In the genomic region with DNA sequence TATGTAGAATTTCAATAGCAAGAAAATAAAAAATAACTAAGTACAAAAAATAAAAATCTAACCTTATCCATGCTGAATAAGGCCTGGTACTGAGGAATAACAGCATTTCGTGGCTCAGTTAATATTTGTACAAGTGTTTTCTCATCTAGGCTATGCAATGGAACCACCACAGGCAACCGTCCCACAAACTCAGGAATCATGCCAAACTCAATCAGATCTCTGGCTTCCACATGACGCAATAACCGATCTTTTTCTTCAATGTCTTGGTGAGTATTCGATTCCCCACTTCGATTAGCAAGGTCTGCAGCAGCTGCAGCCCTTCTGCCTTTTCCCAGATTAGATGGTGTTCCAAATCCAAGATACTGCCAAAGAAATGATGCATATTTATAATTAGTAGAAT, we compare ENCODE assay signal across 17 cellular contexts. TPM values are rescaled to one million over a fixed set of nuclear protein-coding genes. Genes with fewer than 3 reads are reported as not detected.
DNase-seq lines count a peak whose midpoint lies in the region; ATAC-seq, FAIRE-seq and TF ChIP-seq lines count a peak whose summit lies in the region.
"Had no signal": no experiment of that assay in that cellular context is flagged by ENCODE, and none has a peak within 500 bp of the region (broad histone marks: within the 10 kb centered on the region; RNA-seq: fewer than 3 reads in every experiment).

No MANE protein-coding gene starts in this region.

- 100% methylated on average over 1 of the region's 6 CpGs; no CpG with 5 or more reads in 1 of the 2 experiments for WGBS in IMR-90 (ENCODE audit: extremely low coverage in 2 of 2, insufficient read length in 1 of 2), 2 experiments
- 81% methylated on average over 6 of the region's 6 CpGs; no CpG with 5 or more reads in 1 of the 2 experiments for WGBS in H1 (ENCODE audit: extremely low coverage in 1 of 2, insufficient coverage in 1 of 2, insufficient read length in 1 of 2, insufficient replicate concordance in 2 of 2, low coverage in 1 of 2, low lambda C conversion rate in 2 of 2, missing lambda C conversion rate in 1 of 2), 2 experiments
- WGBS in liver: 32% methylated on average over 6 of the region's 6 CpGs
- WGBS in SK-N-SH (ENCODE audit: low lambda C conversion rate): 98% methylated on average over 6 of the region's 6 CpGs

- H2AK9ac ChIP-seq in IMR-90 (replicated peaks; ENCODE audit: low read depth, low read length, poor library complexity): no peak overlapping the region

- H2AFZ ChIP-seq in IMR-90 (replicated peaks; ENCODE audit: low read length, poor library complexity) (no peak overlapping the region), H1 (ENCODE audit: low read length) (no peak overlapping the region), SK-N-SH (ENCODE audit: low read depth) (no peak overlapping the region)
- H2AFZ ChIP-seq: GM23248 had no signal

- H3K4me2 ChIP-seq in IMR-90 (ENCODE audit: low read depth, low read length) (no peak overlapping the region), H1 (ENCODE audit: insufficient read depth in 1 of 2, low read depth in 2 of 2, low read length in 2 of 2) (no peak overlapping the region), SK-N-SH (no peak overlapping the region)
- H3K4me2 ChIP-seq: BLaER1 had no signal

- H3K18ac ChIP-seq in IMR-90 (ENCODE audit: low read depth, low read length): no peak overlapping the region
- no peak overlapping the region for H3K18ac ChIP-seq in H1 (ENCODE audit: extremely low read depth, low read length)

- no peak overlapping the region for H2BK12ac ChIP-seq in H1 (ENCODE audit: low read depth, low read length)

- H3K4me1 ChIP-seq in IMR-90 (ENCODE audit: control insufficient read depth, insufficient read depth, low read length): no peaks in the 10 kb centered on the region
- no peaks in the 10 kb centered on the region for H3K4me1 ChIP-seq in H1 (replicated peaks in 1 of 4; ENCODE audit: control insufficient read depth in 3 of 4, insufficient read depth in 4 of 4, low read length in 3 of 4)
- peaks cover 0 to 13% (median 8%) of the 10 kb centered on the region in 4 donors for H3K4me1 ChIP-seq in liver (ENCODE audit: control insufficient read depth in 4 of 4, insufficient read depth in 4 of 4, low read length in 3 of 4)
- H3K4me1 ChIP-seq in SK-N-SH (ENCODE audit: control insufficient read depth in 1 of 2, insufficient read depth in 2 of 2, low read depth in 1 of 2, low read length in 1 of 2): no peaks in the 10 kb centered on the region
- H3K4me1 ChIP-seq: BLaER1 had no signal

- H3K4me3 ChIP-seq in IMR-90 (ENCODE audit: insufficient read depth, low read depth, low read length): no peak overlapping the region
- no peak overlapping the region for H3K4me3 ChIP-seq in H1 (ENCODE audit: extremely low read depth in 1 of 4, insufficient read depth in 2 of 4, low read depth in 3 of 4, low read length in 4 of 4)
- H3K4me3 ChIP-seq in liver (ENCODE audit: low read depth in 1 of 3, low read length in 3 of 3): no peak overlapping the region
- no peak overlapping the region for H3K4me3 ChIP-seq in SK-N-SH (ENCODE audit: low read depth in 2 of 2, low read length in 1 of 2)
- H3K4me3 ChIP-seq: BLaER1, GM23248 had no signal

- in situ Hi-C loops in IMR-90 (cut with MboI; ENCODE audit: low sequenced_read_pairs): no loop called here

- H4K5ac ChIP-seq in IMR-90 (ENCODE audit: low read depth, low read length) (no peak overlapping the region), H1 (ENCODE audit: insufficient read length, low read depth, low read length) (no peak overlapping the region)

- POLR2A ChIA-PET in IMR-90 (lab: Charles Lee; ENCODE audit: unreplicated experiment): no interaction called here
- POLR2A ChIA-PET in H1 (lab: Charles Lee; ENCODE audit: partially characterized antibody): no interaction called here
- POLR2A ChIA-PET in SK-N-SH (lab: Yijun Ruan, JAX): no interaction called here

- H4K20me1 ChIP-seq in IMR-90 (ENCODE audit: insufficient read depth, low read length) (no peaks in the 10 kb centered on the region; the same call in 1 of the 2 replicates), H1 (replicated peaks in 1 of 2; ENCODE audit: control insufficient read depth in 1 of 2, insufficient read depth in 2 of 2, low read length in 2 of 2) (no peaks in the 10 kb centered on the region), SK-N-SH (ENCODE audit: insufficient read depth) (no peaks in the 10 kb centered on the region)

- H2AK5ac ChIP-seq in IMR-90 (ENCODE audit: low read depth, low read length): no peak overlapping the region
- H2AK5ac ChIP-seq in H1 (ENCODE audit: low read depth, low read length): no peak overlapping the region

- TF ChIP-seq CTCF in IMR-90 (conservative IDR thresholded peaks at IDR 0.05; ENCODE audit: low read depth, low read length) (no peak), H1 (IDR thresholded peaks at IDR 0.05; ENCODE audit: control extremely low read depth in 1 of 3, insufficient read depth in 1 of 3, low read depth in 1 of 3, low read length in 3 of 3) (no peak), liver (IDR thresholded peaks at IDR 0.05; ENCODE audit: low read depth, low read length, missing input control) (no peak), SK-N-SH (IDR thresholded peaks at IDR 0.05) (no peak)

- H2BK15ac ChIP-seq in IMR-90 (ENCODE audit: low read depth, low read length) (no peak overlapping the region), H1 (ENCODE audit: low read length) (no peak overlapping the region)

- no peak for TF ChIP-seq RAD21 in IMR-90 (IDR thresholded peaks at IDR 0.05; ENCODE audit: low read length)
- TF ChIP-seq RAD21 in H1 (IDR thresholded peaks at IDR 0.05 in 1 of 2, conservative IDR thresholded peaks at IDR 0.05 in 1 of 2; ENCODE audit: low read depth in 2 of 2, low read length in 2 of 2): no peak
- TF ChIP-seq RAD21 in liver (IDR thresholded peaks at IDR 0.05): peak in 1 of 2 donors; percentile 47
- TF ChIP-seq RAD21 in SK-N-SH (IDR thresholded peaks at IDR 0.05; ENCODE audit: low read length): no peak

- no peaks in the 10 kb centered on the region for H3K79me2 ChIP-seq in H1 (ENCODE audit: control insufficient read depth in 1 of 2, insufficient read depth in 2 of 2, low read length in 2 of 2)
- H3K79me2 ChIP-seq in SK-N-SH (ENCODE audit: insufficient read depth): peaks cover 3% of the 10 kb centered on the region; the same call in 1 of the 2 replicates

- H3K56ac ChIP-seq in IMR-90 (ENCODE audit: extremely low read depth, insufficient read depth, low read length) (no peak overlapping the region), H1 (replicated peaks; ENCODE audit: insufficient read length, low read depth, low read length) (no peak overlapping the region)

- 0 out of 2 replicates have a peak, but pooled peaks cover 3% of the 10 kb centered on the region for H3K9me1 ChIP-seq in IMR-90 (ENCODE audit: insufficient read depth, low read length)

- TF ChIP-seq EP300 in H1 (IDR thresholded peaks at IDR 0.05; ENCODE audit: borderline replicate concordance in 1 of 2, low read depth in 2 of 2, low read length in 2 of 2) (no peak), SK-N-SH (IDR thresholded peaks at IDR 0.05; ENCODE audit: borderline replicate concordance in 1 of 2, low read depth in 1 of 2, low read length in 1 of 2) (no peak)

- intact Hi-C loops in IMR-90 (cut with micrococcal nuclease): no loop called here

- FAIRE-seq in H1 (lab: Jason Lieb, UNC): no peak
- FAIRE-seq: GM19239, H54 had no signal

- H3K4ac ChIP-seq in IMR-90 (ENCODE audit: low read depth, low read length) (no peak overlapping the region), H1 (replicated peaks; ENCODE audit: insufficient read length, low read depth, low read length) (no peak overlapping the region)

- H2BK5ac ChIP-seq in IMR-90 (ENCODE audit: low read depth, low read length, poor library complexity, severe bottlenecking) (no peak overlapping the region), H1 (ENCODE audit: low read depth, low read length) (no peak overlapping the region)

- H3K14ac ChIP-seq in IMR-90 (replicated peaks; ENCODE audit: low read depth, low read length): no peak overlapping the region
- H3K14ac ChIP-seq in H1 (ENCODE audit: insufficient read length): no peak overlapping the region

- no peak overlapping the region for H2BK120ac ChIP-seq in IMR-90 (ENCODE audit: low read depth, low read length)
- H2BK120ac ChIP-seq in H1 (replicated peaks; ENCODE audit: low read depth, low read length): no peak overlapping the region

- H3K9me3 ChIP-seq in IMR-90 (ENCODE audit: control insufficient read depth, insufficient read depth, low read length): no peaks in the 10 kb centered on the region
- no peaks in the 10 kb centered on the region for H3K9me3 ChIP-seq in H1 (ENCODE audit: insufficient read depth in 2 of 2, low read depth in 1 of 2, low read length in 1 of 2)
- no peaks in the 10 kb centered on the region for H3K9me3 ChIP-seq in liver (ENCODE audit: control insufficient read depth in 4 of 4, low read length in 3 of 4)
- H3K9me3 ChIP-seq in SK-N-SH: no peaks in the 10 kb centered on the region
- H3K9me3 ChIP-seq: BLaER1 had no signal

- TF ChIP-seq POLR2A in IMR-90 (IDR thresholded peaks at IDR 0.05; ENCODE audit: low read depth, low read length) (no peak), H1 (IDR thresholded peaks at IDR 0.05; ENCODE audit: control extremely low read depth in 1 of 2, low read depth in 2 of 2, low read length in 2 of 2) (no peak)

- no peak for DNase-seq in IMR-90
- no peak for DNase-seq in H1 (ENCODE audit: low read depth in 1 of 2, low spot score in 2 of 2)
- no peak for DNase-seq in SK-N-SH
- no peak for DNase-seq in DMS79 treated with DMSO at 0.1 percent for 48 hours (lab: John Stamatoyannopoulos, UW)
- DNase-seq: 8988T; CD4-positive, alpha-beta memory T cell; DMS153; DMS79; GF-D8; GM23248; HCEC 1CT; KBM-7 had no signal

- H4K91ac ChIP-seq in IMR-90 (ENCODE audit: insufficient read depth, low read depth, low read length): no peak overlapping the region
- no peak overlapping the region for H4K91ac ChIP-seq in H1 (replicated peaks; ENCODE audit: insufficient read length, low read length)

- dilution Hi-C loops in IMR-90 (cut with HindIII; ENCODE audit: low sequenced_read_pairs, unreplicated experiment): no loop called here

- H3K36me3 ChIP-seq in IMR-90 (ENCODE audit: control insufficient read depth, insufficient read depth, low read length): peaks cover 35% of the 10 kb centered on the region
- H3K36me3 ChIP-seq in H1 (ENCODE audit: control insufficient read depth in 2 of 4, insufficient read depth in 4 of 4, low read length in 3 of 4): peaks cover 3 to 72% (median 52%) of the 10 kb centered on the region in 4 experiments; a peak in 7 of 8 replicates
- peaks cover 15 to 70% (median 57%) of the 10 kb centered on the region in 4 donors for H3K36me3 ChIP-seq in liver (ENCODE audit: control insufficient read depth in 4 of 4, insufficient read depth in 3 of 4, low read depth in 1 of 4, low read length in 3 of 4)
- H3K36me3 ChIP-seq in SK-N-SH (replicated peaks in 1 of 2; ENCODE audit: control insufficient read depth in 1 of 2, insufficient read depth in 2 of 2, low read length in 1 of 2): peaks cover 66 to 76% of the 10 kb centered on the region in 2 experiments

- H3F3A ChIP-seq in SK-N-SH (replicated peaks; ENCODE audit: insufficient read depth): peaks cover 9% of the 10 kb centered on the region

- no TSS peak for BruUV-seq in IMR-90 (replicated peaks; lab: Mats Ljungman, UMichigan)

- H3K23ac ChIP-seq in IMR-90 (ENCODE audit: low read depth, low read length): no peak overlapping the region
- H3K23ac ChIP-seq in H1 (ENCODE audit: insufficient read length): no peak overlapping the region

- H3K27me3 ChIP-seq in IMR-90 (ENCODE audit: control insufficient read depth, insufficient read depth, low read length) (no peaks in the 10 kb centered on the region), H1 (replicated peaks in 1 of 4; ENCODE audit: control insufficient read depth in 3 of 4, extremely low read depth in 1 of 4, insufficient read depth in 3 of 4, low read length in 3 of 4) (no peaks in the 10 kb centered on the region), liver (ENCODE audit: control insufficient read depth in 4 of 4, insufficient read depth in 4 of 4, low read length in 3 of 4) (no peaks in the 10 kb centered on the region), SK-N-SH (ENCODE audit: insufficient read depth) (no peaks in the 10 kb centered on the region)
- H3K27me3 ChIP-seq: BLaER1 had no signal

- no peak overlapping the region for H3K27ac ChIP-seq in IMR-90 (ENCODE audit: insufficient read depth, low read length)
- H3K27ac ChIP-seq in H1 (ENCODE audit: low read depth, low read length): no peak overlapping the region
- peak overlapping the region; percentile 16 to 35 for H3K27ac ChIP-seq in liver (ENCODE audit: low read depth in 1 of 2, low read length in 2 of 2)
- H3K27ac ChIP-seq in SK-N-SH (ENCODE audit: low read depth in 2 of 2, low read length in 1 of 2): no peak overlapping the region
- H3K27ac ChIP-seq: BLaER1, GM23248 had no signal

- CTCF ChIA-PET in IMR-90 (lab: Yijun Ruan, JAX): no interaction called here
- CTCF ChIA-PET in H1 (lab: Charles Lee; ENCODE audit: partially characterized antibody): no interaction called here
- CTCF ChIA-PET in SK-N-SH (lab: Yijun Ruan, JAX): no interaction called here

- H2BK20ac ChIP-seq in IMR-90 (ENCODE audit: low read depth, low read length) (no peak overlapping the region), H1 (ENCODE audit: low read length) (no peak overlapping the region)

- no peaks in the 10 kb centered on the region for H3K23me2 ChIP-seq in H1 (ENCODE audit: low read depth, low read length)

- no peak for ATAC-seq in IMR-90 (ENCODE audit: low read depth)

- H4K8ac ChIP-seq in IMR-90 (ENCODE audit: low read depth in 2 of 2, low read length in 2 of 2): no peak overlapping the region
- H4K8ac ChIP-seq in H1 (ENCODE audit: extremely low read depth, insufficient read depth, low read length): no peak overlapping the region

- no peak overlapping the region for H3K9ac ChIP-seq in IMR-90 (ENCODE audit: low read depth, low read length)
- no peak overlapping the region for H3K9ac ChIP-seq in H1 (replicated peaks in 1 of 4; ENCODE audit: extremely low read depth in 1 of 4, low read depth in 3 of 4, low read length in 3 of 4)
- peak overlapping the region in 1 of 2 donors; percentile 66 for H3K9ac ChIP-seq in liver (ENCODE audit: low read depth in 1 of 2, low read length in 2 of 2)
- H3K9ac ChIP-seq in SK-N-SH: no peak overlapping the region
- H3K9ac ChIP-seq: BLaER1, GM23248 had no signal

- no peaks in the 10 kb centered on the region for H3K9me2 ChIP-seq in SK-N-SH

- H3K79me1 ChIP-seq in IMR-90 (ENCODE audit: low read depth in 1 of 2, low read length in 2 of 2) (peaks cover 3 to 6% of the 10 kb centered on the region in 2 experiments; a peak in 1 of 4 replicates), H1 (ENCODE audit: low read depth, low read length) (no peaks in the 10 kb centered on the region)

RNA-seq across cellular contexts. Expression of gene PDCD7, which starts 21.1 kb away (rescaled TPM):
- 4.7 and 8.1 TPM in 2 replicates for total RNA-seq in IMR-90 (2012; rRNA removed)
- 8.1 and 12.3 TPM in 2 replicates for polyA plus RNA-seq in IMR-90 (2012; rRNA removed)
- polyA plus RNA-seq in IMR-90 (2012; cell fraction: cytosol; rRNA removed): 6.1 and 8.4 TPM in 2 replicates
- polyA plus RNA-seq in IMR-90 (2012; cell fraction: nucleus; rRNA removed; ENCODE audit: low replicate concordance): 6.5 and 13.2 TPM in 2 replicates
- 25.5 and 25.6 TPM in 2 replicates for total RNA-seq in H1 (2021; fragmentation: NEBNext Ultra II Directional; extraction: Animal tissue kit (Norgen Biotek cat#: 25700))
- 9.9 and 11.5 TPM in 2 replicates for polyA plus RNA-seq in H1 (2011; rRNA removed)
- 21.5 TPM for polyA plus RNA-seq in H1 (2011; cell fraction: cytosol; rRNA removed)
- polyA plus RNA-seq in H1 (2011; cell fraction: nucleus; rRNA removed): 12.1 TPM
- polyA plus RNA-seq in H1 (2012, experiment 1 of 2): 14.4 to 21.3 TPM (median 16.1 TPM) in 4 replicates
- polyA plus RNA-seq in H1 (2012, experiment 2 of 2): 17.9 TPM
- polyA plus RNA-seq in H1 (2013, experiment 1 of 2): 22.8 TPM
- 20.5 TPM for polyA plus RNA-seq in H1 (2013, experiment 2 of 2)
- polyA minus RNA-seq in H1 (2011; rRNA and poly(A)+ RNA removed): 9.0 and 10.2 TPM in 2 replicates
- polyA minus RNA-seq in H1 (2011; cell fraction: cytosol; rRNA and poly(A)+ RNA removed): 14.5 TPM
- 9.8 TPM for polyA minus RNA-seq in H1 (2011; cell fraction: nucleus; rRNA and poly(A)+ RNA removed)
- 1 to 10 TPM; 8.5 to 9.5 TPM for total RNA-seq in liver
- 1 to 10 TPM; 3.0 to 4.9 TPM for polyA plus RNA-seq in liver
- polyA plus RNA-seq in SK-N-SH (2012; rRNA removed): 15.3 and 17.5 TPM in 2 replicates
- polyA plus RNA-seq in SK-N-SH (2012; cell fraction: cytosol; rRNA removed): 19.0 and 19.5 TPM in 2 replicates
- 10.2 and 10.9 TPM in 2 replicates for polyA plus RNA-seq in SK-N-SH (2012; cell fraction: nucleus; rRNA removed)

RNA-seq across cellular contexts. Expression of gene CLPX, which starts 30.4 kb away (rescaled TPM):
- total RNA-seq in IMR-90 (2012; rRNA removed): 25.8 and 29.4 TPM in 2 replicates
- 21.5 and 26.9 TPM in 2 replicates for polyA plus RNA-seq in IMR-90 (2012; rRNA removed)
- 2.4 and 4.8 TPM in 2 replicates for polyA plus RNA-seq in IMR-90 (2012; cell fraction: cytosol; rRNA removed)
- polyA plus RNA-seq in IMR-90 (2012; cell fraction: nucleus; rRNA removed; ENCODE audit: low replicate concordance): 5.0 and 16.3 TPM in 2 replicates
- total RNA-seq in H1 (2021; fragmentation: NEBNext Ultra II Directional; extraction: Animal tissue kit (Norgen Biotek cat#: 25700)): 53.6 and 56.4 TPM in 2 replicates
- polyA plus RNA-seq in H1 (2011; rRNA removed): 9.7 and 10.5 TPM in 2 replicates
- 30.8 TPM for polyA plus RNA-seq in H1 (2011; cell fraction: cytosol; rRNA removed)
- 7.8 TPM for polyA plus RNA-seq in H1 (2011; cell fraction: nucleus; rRNA removed)
- polyA plus RNA-seq in H1 (2012, experiment 1 of 2): 36.5 to 56.0 TPM (median 38.5 TPM) in 4 replicates
- 2.3 TPM for polyA plus RNA-seq in H1 (2012, experiment 2 of 2)
- polyA plus RNA-seq in H1 (2013, experiment 1 of 2): 20.1 TPM
- polyA plus RNA-seq in H1 (2013, experiment 2 of 2): 18.7 TPM
- 18.1 and 20.7 TPM in 2 replicates for polyA minus RNA-seq in H1 (2011; rRNA and poly(A)+ RNA removed)
- 19.3 TPM for polyA minus RNA-seq in H1 (2011; cell fraction: cytosol; rRNA and poly(A)+ RNA removed)
- 16.2 TPM for polyA minus RNA-seq in H1 (2011; cell fraction: nucleus; rRNA and poly(A)+ RNA removed)
- 10 to 100 TPM; 39.0 to 79.4 TPM for total RNA-seq in liver
- polyA plus RNA-seq in liver: 10 to 100 TPM; 24.8 to 43.1 TPM
- polyA plus RNA-seq in SK-N-SH (2012; rRNA removed): 12.9 and 17.3 TPM in 2 replicates
- 16.6 and 24.6 TPM in 2 replicates for polyA plus RNA-seq in SK-N-SH (2012; cell fraction: cytosol; rRNA removed)
- 9.4 and 20.4 TPM in 2 replicates for polyA plus RNA-seq in SK-N-SH (2012; cell fraction: nucleus; rRNA removed)

RNA-seq across cellular contexts. Expression of gene UBAP1L, which starts 39.7 kb away (rescaled TPM):
- 0.28 and 0.36 TPM in 2 replicates for total RNA-seq in IMR-90 (2012; rRNA removed)
- 1.1 TPM in 2 replicates for polyA plus RNA-seq in IMR-90 (2012; rRNA removed)
- polyA plus RNA-seq in IMR-90 (2012; cell fraction: cytosol; rRNA removed): 0.19 and 0.24 TPM in 2 replicates
- 13.5 and 14.9 TPM in 2 replicates for polyA plus RNA-seq in IMR-90 (2012; cell fraction: nucleus; rRNA removed; ENCODE audit: low replicate concordance)
- 1.3 and 1.7 TPM in 2 replicates for total RNA-seq in H1 (2021; fragmentation: NEBNext Ultra II Directional; extraction: Animal tissue kit (Norgen Biotek cat#: 25700))
- 0.67 and 1.3 TPM in 2 replicates for polyA plus RNA-seq in H1 (2011; rRNA removed)
- polyA plus RNA-seq in H1 (2011; cell fraction: cytosol; rRNA removed): 1.0 TPM
- 5.7 TPM for polyA plus RNA-seq in H1 (2011; cell fraction: nucleus; rRNA removed)
- polyA plus RNA-seq in H1 (2012, experiment 1 of 2): 0.81 to 1.3 TPM (median 1.1 TPM) in 4 replicates
- 0.24 TPM for polyA plus RNA-seq in H1 (2012, experiment 2 of 2)
- polyA plus RNA-seq in H1 (2013, experiment 1 of 2): 0.87 TPM
- 0.53 TPM for polyA plus RNA-seq in H1 (2013, experiment 2 of 2)
- 0.95 and 1.6 TPM in 2 replicates for polyA minus RNA-seq in H1 (2011; rRNA and poly(A)+ RNA removed)
- polyA minus RNA-seq in H1 (2011; cell fraction: cytosol; rRNA and poly(A)+ RNA removed): 0.88 TPM
- polyA minus RNA-seq in H1 (2011; cell fraction: nucleus; rRNA and poly(A)+ RNA removed): 2.7 TPM
- total RNA-seq in liver: 1 to 10 TPM in 1 of 2 donors, under 1 TPM in 1; 0.79 to 6.9 TPM
- polyA plus RNA-seq in liver: 1 to 10 TPM in 1 of 2 donors, under 1 TPM in 1; 0.57 to 1.0 TPM
- polyA plus RNA-seq in SK-N-SH (2012; rRNA removed): 1.8 and 1.9 TPM in 2 replicates
- polyA plus RNA-seq in SK-N-SH (2012; cell fraction: cytosol; rRNA removed): 0.10 and 0.22 TPM in 2 replicates
- 18.2 and 24.4 TPM in 2 replicates for polyA plus RNA-seq in SK-N-SH (2012; cell fraction: nucleus; rRNA removed)
- polyA plus RNA-seq: CD14-positive monocyte had no signal

RNA-seq across cellular contexts. Expression of gene CILP, which starts 56.6 kb away (rescaled TPM):
- total RNA-seq in IMR-90 (2012; rRNA removed): under 0.01 TPM in 1 of 2 replicates, not detected in the other
- polyA plus RNA-seq in IMR-90 (2012; rRNA removed): 0.01 and 0.02 TPM in 2 replicates
- polyA plus RNA-seq in IMR-90 (2012; cell fraction: cytosol; rRNA removed): 0.04 TPM in 1 of 2 replicates, not detected in the other
- 0.11 and 0.14 TPM in 2 replicates for polyA plus RNA-seq in IMR-90 (2012; cell fraction: nucleus; rRNA removed; ENCODE audit: low replicate concordance)
- total RNA-seq in H1 (2021; fragmentation: NEBNext Ultra II Directional; extraction: Animal tissue kit (Norgen Biotek cat#: 25700)): not detected in 2 replicates
- 0.02 TPM in 1 of 2 replicates, not detected in the other for polyA plus RNA-seq in H1 (2011; rRNA removed)
- polyA plus RNA-seq in H1 (2011; cell fraction: cytosol; rRNA removed): not detected
- 0.03 TPM for polyA plus RNA-seq in H1 (2011; cell fraction: nucleus; rRNA removed)
- not detected in 4 replicates for polyA plus RNA-seq in H1 (2012, experiment 1 of 2)
- polyA plus RNA-seq in H1 (2012, experiment 2 of 2): not detected
- not detected for polyA plus RNA-seq in H1 (2013, experiment 1 of 2)
- polyA plus RNA-seq in H1 (2013, experiment 2 of 2): not detected
- not detected in 2 replicates for polyA minus RNA-seq in H1 (2011; rRNA and poly(A)+ RNA removed)
- polyA minus RNA-seq in H1 (2011; cell fraction: cytosol; rRNA and poly(A)+ RNA removed): not detected
- polyA minus RNA-seq in H1 (2011; cell fraction: nucleus; rRNA and poly(A)+ RNA removed): not detected
- total RNA-seq in liver: 1 to 10 TPM in 1 of 2 donors, under 1 TPM in 1; 0.28 to 2.6 TPM
- polyA plus RNA-seq in liver: under 1 TPM; 0.36 to 0.52 TPM
- 0.03 and 0.15 TPM in 2 replicates for polyA plus RNA-seq in SK-N-SH (2012; rRNA removed)
- 0.05 TPM in 2 replicates for polyA plus RNA-seq in SK-N-SH (2012; cell fraction: cytosol; rRNA removed)
- 0.30 and 0.33 TPM in 2 replicates for polyA plus RNA-seq in SK-N-SH (2012; cell fraction: nucleus; rRNA removed)
- polyA plus RNA-seq: CD14-positive monocyte; CD4-positive, alpha-beta memory T cell had no signal

Comparison
In these comparisons a context has a peak if more than half of its experiments do, and no peak if none do; other contexts are left out.
1. H3K27ac ChIP-seq: peak in liver (2 of 2); none in IMR-90 (single experiment), H1 (single experiment) and SK-N-SH (0 of 2).